29 cellular contexts compared by ENCODE assay signal in genomic region chr7:51619880-51620279, GRCh38.
"Had no signal": no experiment of that assay in that cellular context is flagged by ENCODE, and none has a peak within 500 bp of the region (broad histone marks: within the 10 kb centered on the region; RNA-seq: fewer than 3 reads in every experiment).

No MANE protein-coding gene starts in this region.

- H3K27me3 ChIP-seq: ascending aorta, body of pancreas, MG63 had no signal

- H3K27ac ChIP-seq: ascending aorta, body of pancreas, SJCRH30 had no signal

- H3K9me3 ChIP-seq: ascending aorta, body of pancreas, MG63, SJCRH30 had no signal

- ATAC-seq: activated CD4-positive, CD25-positive, alpha-beta regulatory T cell treated with anti-CD3 and anti-CD28 coated beads, Interleukin-2, amount 50 U/mL, for 24 hours; activated CD8-positive, alpha-beta memory T cell treated with anti-CD3 and anti-CD28 coated beads, Interleukin-2, amount 10 ng/mL, durations not matched to agents 7 days and 5 days; activated naive CD4-positive, alpha-beta T cell treated with anti-CD3 and anti-CD28 coated beads, Interleukin-2, amount 50 U/mL, for 72 hours; activated naive CD8-positive, alpha-beta T cell treated with anti-CD3 and anti-CD28 coated beads, Interleukin-2, amount 50 U/mL, for 24 hours; activated T-cell treated with anti-CD3 and anti-CD28 coated beads, Interleukin-2, amount 50 U/mL, for 4 hours; body of pancreas; Panc1; SK-N-SH treated with all-trans-retinoic acid at 6 μM for 48 hours had no signal

- H3K4me3 ChIP-seq: ascending aorta, body of pancreas, MG63, SJCRH30 had no signal

- DNase-seq: activated CD4-positive, alpha-beta T cell treated with anti-CD3 and anti-CD28 coated beads, Interleukin-2, amount 10 ng/mL, durations not matched to agents 24 days and 14 days; activated CD4-positive, alpha-beta T cell treated with anti-CD3 and anti-CD28 coated beads, Interleukin-2, amount 50 U/mL, for 48 hours; activated CD8-positive, alpha-beta memory T cell treated with anti-CD3 and anti-CD28 coated beads, Interleukin-2, amount 10 ng/mL, durations not matched to agents 7 days and 5 days; activated effector memory CD4-positive, alpha-beta T cell treated with anti-CD3 and anti-CD28 coated beads, Interleukin-2, amount 50 U/mL, for 16 hours; activated naive CD4-positive, alpha-beta T cell treated with Interleukin-2 at 50 U/mL for 16 hours; activated naive CD8-positive, alpha-beta T cell treated with anti-CD3 and anti-CD28 coated beads, Interleukin-2, amount 50 U/mL, for 24 hours; activated T-cell treated with anti-CD3 and anti-CD28 coated beads, Interleukin-2, amount 50 U/mL, for 4 hours; amniotic stem cell; body of pancreas; central memory CD4-positive, alpha-beta T cell; MG63; MV-4-11; NCI-H1092 treated with DMSO at 0.1 percent for 48 hours; NCI-H1417 treated with DMSO at 0.1 percent for 48 hours; NCI-H1694; NCI-H2081; NCI-H510A treated with DMSO at 0.1 percent for 48 hours; NCI-H774; NK-92 treated with Interleukin-12 subunit alpha and Interleukin-12 subunit beta, amount 100 ng/mL, for 24 hours; OCI-M1; Right ventricle myocardium superior; RPMI8226; SJCRH30; SW 1271 had no signal

- H3K36me3 ChIP-seq: ascending aorta, MG63, SJCRH30 had no signal

- H3K4me1 ChIP-seq: ascending aorta, body of pancreas, SJCRH30 had no signal
